ENCODE assay signal across 8 cellular contexts in genomic region chr4:40283968-40284367, GRCh38. TPM values are rescaled to one million over a fixed set of nuclear protein-coding genes. Genes with fewer than 3 reads are reported as not detected.
DNase-seq lines count a peak whose midpoint lies in the region; ATAC-seq and TF ChIP-seq lines count a peak whose summit lies in the region.

No MANE protein-coding gene starts in this region.

- no peak overlapping the region for H3K56ac ChIP-seq in mesendoderm (ENCODE audit: low read length)

- no peaks in the 10 kb centered on the region for H3K9me3 ChIP-seq in heart right ventricle

- H3K4me1 ChIP-seq in mesendoderm (ENCODE audit: control insufficient read depth, low read depth, low read length) (no peaks in the 10 kb centered on the region), heart right ventricle (peaks cover 0 to 1% (median 0%) of the 10 kb centered on the region in 9 donors)

- no peaks in the 10 kb centered on the region for H3K79me2 ChIP-seq in mesendoderm (ENCODE audit: control insufficient read depth, insufficient read depth, low read length)

- H3K27me3 ChIP-seq in mesendoderm (ENCODE audit: insufficient read depth, low read length, poor library complexity) (no peaks in the 10 kb centered on the region), heart right ventricle (peaks cover 0 to 9% (median 3%) of the 10 kb centered on the region in 7 donors)

- H3K4me3 ChIP-seq in mesendoderm (ENCODE audit: low read length): no peak overlapping the region
- no peak overlapping the region for H3K4me3 ChIP-seq in heart right ventricle

- H2BK15ac ChIP-seq in mesendoderm (replicated peaks; ENCODE audit: low read depth): no peak overlapping the region

- WGBS in mesendoderm (ENCODE audit: extremely low coverage, insufficient coverage, low lambda C conversion rate): no CpG with 5 or more reads among the region's 10 CpGs
- WGBS in heart right ventricle, 2 donors: 80 to 84% methylated on average over 10 of the region's 10 CpGs

- no peak overlapping the region for H2AK5ac ChIP-seq in mesendoderm (ENCODE audit: low read length)

- H2BK120ac ChIP-seq in mesendoderm (ENCODE audit: low read depth, low read length): no peak overlapping the region

- H3K9ac ChIP-seq in mesendoderm (ENCODE audit: low read length): no peak overlapping the region

- intact Hi-C loops in heart right ventricle (cut with DNase I): no loop called here

- no peak for ATAC-seq in HG03354 (IDR thresholded peaks at IDR 0.05; ENCODE audit: poor library complexity, severe bottlenecking, unreplicated experiment)
- ATAC-seq in GM21423 (IDR thresholded peaks at IDR 0.05; ENCODE audit: unreplicated experiment): no peak
- no peak for ATAC-seq in heart right ventricle

- H3K23ac ChIP-seq in mesendoderm (ENCODE audit: low read length): no peak overlapping the region

- H3K4ac ChIP-seq in mesendoderm (ENCODE audit: low read depth, low read length): no peak overlapping the region

- H3K18ac ChIP-seq in mesendoderm (ENCODE audit: low read length): no peak overlapping the region

- H3K4me2 ChIP-seq in mesendoderm (ENCODE audit: low read length): no peak overlapping the region

- H4K5ac ChIP-seq in mesendoderm (ENCODE audit: low read length): no peak overlapping the region

- no peaks in the 10 kb centered on the region for H3K79me1 ChIP-seq in mesendoderm (ENCODE audit: low read length)

- no peak for TF ChIP-seq CTCF in heart right ventricle (IDR thresholded peaks at IDR 0.05)

- H4K8ac ChIP-seq in mesendoderm (ENCODE audit: low read depth, low read length): no peak overlapping the region

- H3K27ac ChIP-seq in mesendoderm (ENCODE audit: low read depth, low read length) (no peak overlapping the region), heart right ventricle (peak overlapping the region in 1 of 10 donors; percentile 6)

- H2BK5ac ChIP-seq in mesendoderm (ENCODE audit: low read length): no peak overlapping the region

- DNase-seq in activated gamma-delta T cell treated with Interleukin-2 at 50 U/mL for 16 hours: peak; percentile 58
- no peak for DNase-seq in activated gamma-delta T cell (lab: John Stamatoyannopoulos, UW)
- peak; percentile 59 for DNase-seq in activated T-cell treated with anti-CD3 and anti-CD28 coated beads for 1 hour (ENCODE audit: low read depth)
- peak; percentile 66 for DNase-seq in mesendoderm
- DNase-seq in Kasumi-1 (lab: John Stamatoyannopoulos, UW): no peak
- no peak for DNase-seq in heart right ventricle

- H3K36me3 ChIP-seq in mesendoderm (ENCODE audit: control insufficient read depth, insufficient read depth, low read length) (no peaks in the 10 kb centered on the region), heart right ventricle (no peaks in the 10 kb centered on the region)

RNA-seq across cellular contexts. Expression of gene CHRNA9, which starts 51.2 kb away (rescaled TPM):
- polyA plus RNA-seq in mesendoderm (2013, experiment 1 of 2): 1.9 TPM
- 2.0 TPM for polyA plus RNA-seq in mesendoderm (2013, experiment 2 of 2)
- total RNA-seq in heart right ventricle: not detected
- not detected for polyA plus RNA-seq in heart right ventricle

Comparison
In these comparisons a context has a peak if more than half of its experiments do, and no peak if none do; other contexts are left out.
1. DNase-seq: peak in activated gamma-delta T cell treated with Interleukin-2 at 50 U/mL for 16 hours (single experiment), activated T-cell treated with anti-CD3 and anti-CD28 coated beads for 1 hour (single experiment) and mesendoderm (single experiment); none in activated gamma-delta T cell (single experiment), Kasumi-1 (0 of 2) and heart right ventricle (0 of 2).